Comparison of ENCODE assay signal across 2 cellular contexts in genomic region chr9:4964540-4964939, GRCh38.
TF ChIP-seq lines count a peak whose summit lies in the region.

No MANE protein-coding gene starts in this region.

TF ChIP-seq in IMR-90, 13 proteins besides CTCF, POLR2A, EP300 and RAD21:
- TF ChIP-seq BHLHE40 (IDR thresholded peaks at IDR 0.05; ENCODE audit: low read depth, low read length), result no peak
- TF ChIP-seq ELK1 (IDR thresholded peaks at IDR 0.05; ENCODE audit: borderline replicate concordance, low read depth, low read length), result no peak
- no peak for TF ChIP-seq RFX5 (IDR thresholded peaks at IDR 0.05; ENCODE audit: low read depth, low read length)
- no peak for TF ChIP-seq MAFK (IDR thresholded peaks at IDR 0.05; ENCODE audit: low read depth, low read length)
- TF ChIP-seq CEBPB (IDR thresholded peaks at IDR 0.05; ENCODE audit: low read depth, low read length), result no peak
- TF ChIP-seq CHD1 (IDR thresholded peaks at IDR 0.05; ENCODE audit: low read depth, low read length), result no peak
- no peak for TF ChIP-seq NFE2L2 (IDR thresholded peaks at IDR 0.05; ENCODE audit: low read depth, low read length)
- no peak for TF ChIP-seq USF2 (IDR thresholded peaks at IDR 0.05; ENCODE audit: low read depth, low read length)
- TF ChIP-seq RCOR1 (IDR thresholded peaks at IDR 0.05; ENCODE audit: insufficient replicate concordance, low read length), result no peak
- TF ChIP-seq SMC3 (IDR thresholded peaks at IDR 0.05; ENCODE audit: low read depth, low read length), result no peak
- no peak for TF ChIP-seq MXI1 (IDR thresholded peaks at IDR 0.05; ENCODE audit: borderline replicate concordance, low read depth, low read length)
- no peak for TF ChIP-seq MAZ (IDR thresholded peaks at IDR 0.05; ENCODE audit: borderline replicate concordance, low read depth, low read length)
- TF ChIP-seq FOS (IDR thresholded peaks at IDR 0.05; ENCODE audit: low read depth, low read length), result no peak

TF ChIP-seq in K562, 482 proteins besides CTCF, POLR2A, EP300 and RAD21:
- TF ChIP-seq ZNF780A (CRISPR knock-in tag; IDR thresholded peaks at IDR 0.05), result no peak
- TF ChIP-seq CHD4 (IDR thresholded peaks at IDR 0.05; ENCODE audit: insufficient read depth, insufficient replicate concordance, low read depth, low read length, poor library complexity, severe bottlenecking), result no peak
- no peak for TF ChIP-seq NUFIP1 (IDR thresholded peaks at IDR 0.05; ENCODE audit: partially characterized antibody)
- no peak for TF ChIP-seq NR1H2 (CRISPR knock-in tag; IDR thresholded peaks at IDR 0.05)
- no peak for TF ChIP-seq FOXK2 (conservative IDR thresholded peaks at IDR 0.05 in 1 of 2, IDR thresholded peaks at IDR 0.05 in 1 of 2; ENCODE audit: low read depth in 2 of 2)
- TF ChIP-seq RBM22 (IDR thresholded peaks at IDR 0.05; ENCODE audit: low read depth, low read length, poor library complexity, severe bottlenecking), result no peak
- TF ChIP-seq ZNF512 (tag; IDR thresholded peaks at IDR 0.05), result no peak
- no peak for TF ChIP-seq ZNF224 (CRISPR knock-in tag; IDR thresholded peaks at IDR 0.05)
- TF ChIP-seq ZEB2 (IDR thresholded peaks at IDR 0.05), result no peak
- no peak for TF ChIP-seq SMARCB1 (IDR thresholded peaks at IDR 0.05; ENCODE audit: insufficient read length, low read depth)
- TF ChIP-seq DPF2 (IDR thresholded peaks at IDR 0.05), result no peak
- TF ChIP-seq COPS2 (conservative IDR thresholded peaks at IDR 0.05), result no peak
- TF ChIP-seq ZNF507 (tag; conservative IDR thresholded peaks at IDR 0.05), result no peak
- no peak for TF ChIP-seq POLR2AphosphoS2 (IDR thresholded peaks at IDR 0.05; ENCODE audit: low read length)
- TF ChIP-seq POLR2G (IDR thresholded peaks at IDR 0.05; ENCODE audit: low read depth, low read length), result no peak
- TF ChIP-seq FOS (IDR thresholded peaks at IDR 0.05; ENCODE audit: extremely low read depth, insufficient read length), result no peak
TF ChIP-seq in K562: peak in this region for 0.
